ENCODE assay signal across 9 cellular contexts in genomic region chr10:122515588-122516231, GRCh38. TPM values are rescaled to one million over a fixed set of nuclear protein-coding genes. Genes with fewer than 3 reads are reported as not detected.
DNase-seq lines count a peak whose midpoint lies in the region; ATAC-seq and TF ChIP-seq lines count a peak whose summit lies in the region.
"Had no signal": no experiment of that assay in that cellular context is flagged by ENCODE, and none has a peak within 500 bp of the region (broad histone marks: within the 10 kb centered on the region; RNA-seq: fewer than 3 reads in every experiment).

No MANE protein-coding gene starts in this region.

- DNase-seq in stimulated activated naive CD4-positive, alpha-beta T cell treated with Interleukin-2 at 50 U/mL for 16 hours (lab: John Stamatoyannopoulos, UW) = peak; percentile 60
- no peak for DNase-seq in stimulated activated naive CD4-positive, alpha-beta T cell (lab: John Stamatoyannopoulos, UW)
- DNase-seq in activated CD8-positive, alpha-beta memory T cell treated with anti-CD3 and anti-CD28 coated beads, Interleukin-2, amount 10 ng/mL, durations not matched to agents 7 days and 5 days = peak; percentile 88
- DNase-seq in right cardiac atrium (peak; percentile 57 to 78 (median 72)), stomach (peak; percentile 40), upper lobe of left lung (no peak), NCI-H1694 treated with DMSO at 0.1 percent for 48 hours (lab: John Stamatoyannopoulos, UW) (no peak), DMS114 treated with DMSO at 0.1 percent for 48 hours (lab: John Stamatoyannopoulos, UW; ENCODE audit: unreplicated experiment) (no peak)

- H3K36me3 ChIP-seq in stomach (peaks cover 0 to 63% (median 34%) of the 10 kb centered on the region in 4 donors), upper lobe of left lung (peaks cover 0 to 19% (median 11%) of the 10 kb centered on the region in 4 donors)

- H3K27me3 Mint-ChIP-seq in activated CD8-positive, alpha-beta memory T cell treated with anti-CD3 and anti-CD28 coated beads, Interleukin-2, amount 10 ng/mL, durations not matched to agents 7 days and 5 days = peaks cover 30% of the 10 kb centered on the region

- no peaks in the 10 kb centered on the region for H3K27me3 ChIP-seq in right cardiac atrium (ENCODE audit: control insufficient read depth, insufficient read depth)
- H3K27me3 ChIP-seq in stomach = no peaks in the 10 kb centered on the region
- H3K27me3 ChIP-seq in upper lobe of left lung = no peaks in the 10 kb centered on the region

- peak; percentile 85 for ATAC-seq in activated CD8-positive, alpha-beta memory T cell treated with anti-CD3 and anti-CD28 coated beads, Interleukin-2, amount 10 ng/mL, durations not matched to agents 7 days and 5 days
- ATAC-seq in right cardiac atrium (peak; percentile 63 to 68), upper lobe of left lung (ENCODE audit: low FRiP score in 2 of 2) (no peak)

- 76% methylated on average over 16 of the region's 16 CpGs for WGBS in right cardiac atrium
- WGBS in stomach, 5 donors = 78 to 89% (median 83%) methylated on average over 14 to 16 of the region's 16 CpGs
- WGBS in upper lobe of left lung, 2 donors = 90 to 91% methylated on average over 7 to 16 of the region's 16 CpGs

- no peaks in the 10 kb centered on the region for H3K36me3 Mint-ChIP-seq in activated CD8-positive, alpha-beta memory T cell treated with anti-CD3 and anti-CD28 coated beads, Interleukin-2, amount 10 ng/mL, durations not matched to agents 7 days and 5 days

- TF ChIP-seq POLR2A in stomach (IDR thresholded peaks at IDR 0.05) (no peak), upper lobe of left lung (IDR thresholded peaks at IDR 0.05) (no peak)

- H3K4me3 Mint-ChIP-seq in activated CD8-positive, alpha-beta memory T cell treated with anti-CD3 and anti-CD28 coated beads, Interleukin-2, amount 10 ng/mL, durations not matched to agents 7 days and 5 days = no peak overlapping the region

- peak overlapping the region; percentile 10 for H3K27ac Mint-ChIP-seq in activated CD8-positive, alpha-beta memory T cell treated with anti-CD3 and anti-CD28 coated beads, Interleukin-2, amount 10 ng/mL, durations not matched to agents 7 days and 5 days

- CTCF ChIA-PET in activated CD8-positive, alpha-beta memory T cell treated with anti-CD3 and anti-CD28 coated beads, Interleukin-2, amount 10 ng/mL, durations not matched to agents 7 days and 5 days (lab: Charles Lee) = interaction anchor here (1.0 to 2.8 kb wide), 8 partner anchors 19 to 217 kb away, joined by 3 to 13 read pairs (median 6); partner anchors contain the start of gene PLEKHA1

- TF ChIP-seq CTCF in stomach (IDR thresholded peaks at IDR 0.05) (no peak), upper lobe of left lung (IDR thresholded peaks at IDR 0.05) (no peak)

- intact Hi-C loops in right cardiac atrium (cut with DNase I) = no loop called here
- intact Hi-C loops in stomach (cut with DNase I; ENCODE audit: low total_unique reads) = no loop called here

- H3K27ac ChIP-seq in right cardiac atrium (ENCODE audit: low read length) = peak overlapping the region; percentile 6
- H3K27ac ChIP-seq in stomach = peak overlapping the region in 4 of 5 donors; percentile 3 to 62 (median 50)
- H3K27ac ChIP-seq in upper lobe of left lung = no peak overlapping the region
- H3K27ac ChIP-seq: SK-N-MC had no signal

- H3K4me1 ChIP-seq in right cardiac atrium (ENCODE audit: control insufficient read depth, insufficient read depth, low read length) (no peaks in the 10 kb centered on the region), stomach (peaks cover 0 to 7% (median 3%) of the 10 kb centered on the region in 4 donors), upper lobe of left lung (no peaks in the 10 kb centered on the region)

- H3K9me3 ChIP-seq in right cardiac atrium (ENCODE audit: control insufficient read depth, low read length) = no peaks in the 10 kb centered on the region
- no peaks in the 10 kb centered on the region for H3K9me3 ChIP-seq in stomach
- H3K9me3 ChIP-seq in upper lobe of left lung = no peaks in the 10 kb centered on the region

- H3K9me3 Mint-ChIP-seq in activated CD8-positive, alpha-beta memory T cell treated with anti-CD3 and anti-CD28 coated beads, Interleukin-2, amount 10 ng/mL, durations not matched to agents 7 days and 5 days (ENCODE audit: low read depth) = no peaks in the 10 kb centered on the region

- H3K4me3 ChIP-seq in right cardiac atrium (ENCODE audit: low read length) = no peak overlapping the region
- no peak overlapping the region for H3K4me3 ChIP-seq in stomach
- H3K4me3 ChIP-seq in upper lobe of left lung = no peak overlapping the region
- H3K4me3 ChIP-seq: SK-N-MC had no signal

- peaks cover 40% of the 10 kb centered on the region for H3K4me1 Mint-ChIP-seq in activated CD8-positive, alpha-beta memory T cell treated with anti-CD3 and anti-CD28 coated beads, Interleukin-2, amount 10 ng/mL, durations not matched to agents 7 days and 5 days

- TF ChIP-seq EP300 in stomach (IDR thresholded peaks at IDR 0.05) = no peak
- no peak for TF ChIP-seq EP300 in upper lobe of left lung (IDR thresholded peaks at IDR 0.05)

RNA-seq across cellular contexts. Expression of gene DMBT1, which starts 44.8 kb away (rescaled TPM):
- total RNA-seq in activated CD8-positive, alpha-beta memory T cell treated with anti-CD3 and anti-CD28 coated beads, Interleukin-2, amount 10 ng/mL, durations not matched to agents 7 days and 5 days = not detected
- total RNA-seq in right cardiac atrium = under 1 TPM; 0.06 to 0.17 (median 0.09) TPM
- 0.09 TPM for polyA plus RNA-seq in right cardiac atrium
- total RNA-seq in stomach = 10 to 100 TPM in 3 of 5 donors, 1 to 10 TPM in 1, not detected in 1; 4.1 to 81.1 (median 13.3) TPM
- polyA plus RNA-seq in stomach = under 1 TPM; 0.19 to 0.90 (median 0.31) TPM
- total RNA-seq in upper lobe of left lung = 100 to 1,000 TPM in 1 of 6 donors, 10 to 100 TPM in 5; 16.8 to 201 (median 39.4) TPM

RNA-seq across cellular contexts. Expression of gene HTRA1, which starts 54.4 kb away (rescaled TPM):
- total RNA-seq in activated CD8-positive, alpha-beta memory T cell treated with anti-CD3 and anti-CD28 coated beads, Interleukin-2, amount 10 ng/mL, durations not matched to agents 7 days and 5 days = not detected
- total RNA-seq in right cardiac atrium (10 to 100 TPM; 40.5 to 49.7 (median 42.9) TPM), stomach (10 to 100 TPM; 45.9 to 81.2 (median 69.5) TPM), upper lobe of left lung (10 to 100 TPM; 20.7 to 72.8 (median 36.2) TPM)
- polyA plus RNA-seq in right cardiac atrium (46.1 TPM), stomach (10 to 100 TPM; 26.3 to 31.5 (median 27.0) TPM)

Comparison
In these comparisons a context has a peak if more than half of its experiments do, and no peak if none do; other contexts are left out.
1. DNase-seq: peak in stimulated activated naive CD4-positive, alpha-beta T cell treated with Interleukin-2 at 50 U/mL for 16 hours (single experiment), activated CD8-positive, alpha-beta memory T cell treated with anti-CD3 and anti-CD28 coated beads, Interleukin-2, amount 10 ng/mL, durations not matched to agents 7 days and 5 days (single experiment), right cardiac atrium (3 of 3) and stomach (single experiment); none in stimulated activated naive CD4-positive, alpha-beta T cell (0 of 6), upper lobe of left lung (0 of 2), NCI-H1694 treated with DMSO at 0.1 percent for 48 hours (single experiment) and DMS114 treated with DMSO at 0.1 percent for 48 hours (single experiment).
2. ATAC-seq: peak in activated CD8-positive, alpha-beta memory T cell treated with anti-CD3 and anti-CD28 coated beads, Interleukin-2, amount 10 ng/mL, durations not matched to agents 7 days and 5 days (single experiment) and right cardiac atrium (2 of 2); none in upper lobe of left lung (0 of 2).
3. H3K27ac ChIP-seq: peak in right cardiac atrium (single experiment) and stomach (4 of 5); none in upper lobe of left lung (0 of 4).
4. RNA of gene HTRA1, which starts 54.4 kb away (total RNA-seq): 45.9 to 81.2 TPM in stomach, 40.5 to 49.7 TPM in right cardiac atrium and 20.7 to 72.8 TPM in upper lobe of left lung; not detected in activated CD8-positive, alpha-beta memory T cell treated with anti-CD3 and anti-CD28 coated beads, Interleukin-2, amount 10 ng/mL, durations not matched to agents 7 days and 5 days; every median in the first group is over 10 times any median in the second.